ENCODE assay signal across 8 cellular contexts in genomic region chr2:240561325-240561971, GRCh38. TPM values are rescaled to one million over a fixed set of nuclear protein-coding genes. Genes with fewer than 3 reads are reported as not detected.
DNase-seq lines count a peak whose midpoint lies in the region; ATAC-seq and TF ChIP-seq lines count a peak whose summit lies in the region.

No MANE protein-coding gene starts in this region.

- H3K27me3 Mint-ChIP-seq in activated CD4-positive, alpha-beta memory T cell treated with anti-CD3 and anti-CD28 coated beads, Interleukin-2, amount 10 ng/mL, durations not matched to agents 7 days and 5 days = no peaks in the 10 kb centered on the region
- peaks cover 3% of the 10 kb centered on the region for H3K27me3 Mint-ChIP-seq in progenitor cell of endocrine pancreas

- no peaks in the 10 kb centered on the region for H3K9me3 Mint-ChIP-seq in activated CD4-positive, alpha-beta memory T cell treated with anti-CD3 and anti-CD28 coated beads, Interleukin-2, amount 10 ng/mL, durations not matched to agents 7 days and 5 days
- H3K9me3 Mint-ChIP-seq in progenitor cell of endocrine pancreas (ENCODE audit: low read depth) = no peaks in the 10 kb centered on the region

- H3K27ac Mint-ChIP-seq in activated CD4-positive, alpha-beta memory T cell treated with anti-CD3 and anti-CD28 coated beads, Interleukin-2, amount 10 ng/mL, durations not matched to agents 7 days and 5 days = peak overlapping the region; percentile 87
- peak overlapping the region; percentile 82 for H3K27ac Mint-ChIP-seq in progenitor cell of endocrine pancreas

- peak; percentile 1 for ATAC-seq in GM18861 (IDR thresholded peaks at IDR 0.05; ENCODE audit: unreplicated experiment)
- ATAC-seq in HG03432 (IDR thresholded peaks at IDR 0.05; ENCODE audit: unreplicated experiment) = peak; percentile 0

- TF ChIP-seq CTCF in foreskin fibroblast (IDR thresholded peaks at IDR 0.05; ENCODE audit: low read depth, low read length) (no peak), progenitor cell of endocrine pancreas (IDR thresholded peaks at IDR 0.05; ENCODE audit: unreplicated experiment) (no peak)

- peak overlapping the region; percentile 92 for H3K4me3 Mint-ChIP-seq in activated CD4-positive, alpha-beta memory T cell treated with anti-CD3 and anti-CD28 coated beads, Interleukin-2, amount 10 ng/mL, durations not matched to agents 7 days and 5 days
- peak overlapping the region; percentile 76 for H3K4me3 Mint-ChIP-seq in progenitor cell of endocrine pancreas (ENCODE audit: low read depth)

- POLR2A ChIA-PET in activated CD4-positive, alpha-beta memory T cell treated with anti-CD3 and anti-CD28 coated beads, Interleukin-2, amount 10 ng/mL, durations not matched to agents 7 days and 5 days (lab: Charles Lee) = interaction anchor here (0.8 to 2.8 kb wide), 14 partner anchors 7 to 754 kb away, joined by 3 to 74 read pairs (median 6); partner anchors contain the start of genes CAPN10, GPR35, HDLBP and PASK

- DNase-seq in activated CD4-positive, alpha-beta memory T cell treated with anti-CD3 and anti-CD28 coated beads, Interleukin-2, amount 10 ng/mL, durations not matched to agents 7 days and 5 days = peak; percentile 34
- peak; percentile 59 to 74 for DNase-seq in foreskin fibroblast
- no peak for DNase-seq in progenitor cell of endocrine pancreas (ENCODE audit: low spot score, unreplicated experiment)
- no peak for DNase-seq in NCI-H345 (lab: John Stamatoyannopoulos, UW)
- no peak for DNase-seq in activated CD4-positive, alpha-beta T cell treated with anti-CD3 and anti-CD28 coated beads for 48 hours
- DNase-seq in NCI-H1694 (lab: John Stamatoyannopoulos, UW) = no peak

- peaks cover 62% of the 10 kb centered on the region for H3K36me3 Mint-ChIP-seq in activated CD4-positive, alpha-beta memory T cell treated with anti-CD3 and anti-CD28 coated beads, Interleukin-2, amount 10 ng/mL, durations not matched to agents 7 days and 5 days (ENCODE audit: low read depth)
- peaks cover 2% of the 10 kb centered on the region for H3K36me3 Mint-ChIP-seq in progenitor cell of endocrine pancreas (ENCODE audit: insufficient read depth)

- CTCF ChIA-PET in activated CD4-positive, alpha-beta memory T cell treated with anti-CD3 and anti-CD28 coated beads, Interleukin-2, amount 10 ng/mL, durations not matched to agents 7 days and 5 days (lab: Charles Lee) = interaction anchor here (1.4 to 2.4 kb wide), 5 partner anchors 18 to 60 kb away, joined by 3 to 13 read pairs (median 8); partner anchors contain the start of gene CAPN10

- H3K4me1 Mint-ChIP-seq in activated CD4-positive, alpha-beta memory T cell treated with anti-CD3 and anti-CD28 coated beads, Interleukin-2, amount 10 ng/mL, durations not matched to agents 7 days and 5 days = peaks cover 75% of the 10 kb centered on the region
- H3K4me1 Mint-ChIP-seq in progenitor cell of endocrine pancreas (ENCODE audit: low read depth) = peaks cover 20% of the 10 kb centered on the region

- H3K4me3 ChIP-seq in foreskin fibroblast (ENCODE audit: low read depth in 1 of 2, low read length in 2 of 2) = peak overlapping the region; percentile 57 to 68

RNA-seq across cellular contexts. Expression of gene DUSP28, which starts 1.3 kb away (rescaled TPM):
- 1 to 10 TPM; 7.9 to 9.3 TPM for total RNA-seq in activated CD4-positive, alpha-beta memory T cell treated with anti-CD3 and anti-CD28 coated beads, Interleukin-2, amount 10 ng/mL, durations not matched to agents 7 days and 5 days
- total RNA-seq in progenitor cell of endocrine pancreas = 4.9 and 6.4 TPM in 2 replicates

RNA-seq across cellular contexts. Expression of gene ANKMY1, which starts 3.7 kb away (rescaled TPM):
- total RNA-seq in activated CD4-positive, alpha-beta memory T cell treated with anti-CD3 and anti-CD28 coated beads, Interleukin-2, amount 10 ng/mL, durations not matched to agents 7 days and 5 days = 10 to 100 TPM; 28.2 to 31.5 TPM
- 29.0 and 29.2 TPM in 2 replicates for total RNA-seq in progenitor cell of endocrine pancreas

RNA-seq across cellular contexts. Expression of gene RNPEPL1, which starts 6.8 kb away (rescaled TPM):
- total RNA-seq in activated CD4-positive, alpha-beta memory T cell treated with anti-CD3 and anti-CD28 coated beads, Interleukin-2, amount 10 ng/mL, durations not matched to agents 7 days and 5 days = 100 to 1,000 TPM; 135 to 144 TPM
- total RNA-seq in progenitor cell of endocrine pancreas = 50.8 and 52.2 TPM in 2 replicates

RNA-seq across cellular contexts. Expression of gene CAPN10, which starts 25.1 kb away (rescaled TPM):
- total RNA-seq in activated CD4-positive, alpha-beta memory T cell treated with anti-CD3 and anti-CD28 coated beads, Interleukin-2, amount 10 ng/mL, durations not matched to agents 7 days and 5 days = 10 to 100 TPM; 52.3 to 53.1 TPM
- total RNA-seq in progenitor cell of endocrine pancreas = 65.5 and 67.2 TPM in 2 replicates

Comparison
In these comparisons a context has a peak if more than half of its experiments do, and no peak if none do; other contexts are left out.
1. DNase-seq: peak in activated CD4-positive, alpha-beta memory T cell treated with anti-CD3 and anti-CD28 coated beads, Interleukin-2, amount 10 ng/mL, durations not matched to agents 7 days and 5 days (single experiment) and foreskin fibroblast (2 of 2); none in progenitor cell of endocrine pancreas (single experiment), NCI-H345 (single experiment), activated CD4-positive, alpha-beta T cell treated with anti-CD3 and anti-CD28 coated beads for 48 hours (single experiment) and NCI-H1694 (single experiment).